Comparison of ENCODE assay signal across 10 cellular contexts in genomic region chr13:23377603-23378002, GRCh38. TPM values are rescaled to one million over a fixed set of nuclear protein-coding genes. Genes with fewer than 3 reads are reported as not detected.
DNase-seq lines count a peak whose midpoint lies in the region; ATAC-seq and TF ChIP-seq lines count a peak whose summit lies in the region.
"Had no signal": no experiment of that assay in that cellular context is flagged by ENCODE, and none has a peak within 500 bp of the region (broad histone marks: within the 10 kb centered on the region; RNA-seq: fewer than 3 reads in every experiment).

No MANE protein-coding gene starts in this region.

- no peak overlapping the region for H3K4me3 Mint-ChIP-seq in endodermal cell

- peaks cover 10% of the 10 kb centered on the region for H4K20me1 ChIP-seq in PC-3 (ENCODE audit: low read length)

- 0 out of 2 replicates have a peak, but pooled peaks cover 4% of the 10 kb centered on the region for H3K9me3 ChIP-seq in ES-I3 (ENCODE audit: control insufficient read depth, insufficient read depth, low read length)
- no peaks in the 10 kb centered on the region for H3K9me3 ChIP-seq in PC-3 (ENCODE audit: low read length)
- no peaks in the 10 kb centered on the region for H3K9me3 ChIP-seq in endodermal cell (ENCODE audit: control insufficient read depth, low read length)
- no peaks in the 10 kb centered on the region for H3K9me3 ChIP-seq in psoas muscle

- peak overlapping the region; percentile 24 for H3K27ac Mint-ChIP-seq in endodermal cell

- H2AFZ ChIP-seq in PC-3 (ENCODE audit: low read length) = peak overlapping the region; percentile 13; the same call in 1 of the 2 replicates

- intact Hi-C loops in PC-3 (cut with micrococcal nuclease) (loop anchor here (5.0 kb wide), 1 partner anchor 50 kb away; no protein-coding TSS in a partner anchor), psoas muscle (cut with DNase I) (loop anchor here (5.0 to 10.0 kb wide), 3 partner anchors 55 to 497 kb away; partner anchors contain the start of gene SACS (in 1 of the 2))

- no peak for TF ChIP-seq CTCF in PC-3 (conservative IDR thresholded peaks at IDR 0.05; ENCODE audit: low read depth, low read length)
- no peak for TF ChIP-seq CTCF in endodermal cell (conservative IDR thresholded peaks at IDR 0.05)
- no peak for TF ChIP-seq CTCF in psoas muscle (IDR thresholded peaks at IDR 0.05)

- WGBS in endodermal cell (ENCODE audit: insufficient coverage in 1 of 2, insufficient read length in 1 of 2), 2 experiments = 88 to 99% methylated on average over 7 of the region's 7 CpGs
- WGBS in psoas muscle, 3 donors = 24 to 47% (median 40%) methylated on average over 7 of the region's 7 CpGs

- POLR2A ChIA-PET in PC-3 (lab: Charles Lee; ENCODE audit: unreplicated experiment) = no interaction called here

- H3F3A ChIP-seq in PC-3 (ENCODE audit: low read length, unreplicated experiment) = no peaks in the 10 kb centered on the region

- no peak for DNase-seq in PC-3
- DNase-seq in endodermal cell = no peak
- DNase-seq in psoas muscle = no peak
- no peak for DNase-seq in NCI-H1105 treated with DMSO at 0.1 percent for 48 hours (lab: John Stamatoyannopoulos, UW)
- no peak for DNase-seq in GM03348 (ENCODE audit: low spot score)
- DNase-seq: activated naive CD8-positive, alpha-beta T cell treated with anti-CD3 and anti-CD28 coated beads, Interleukin-2, amount 10 ng/mL, durations not matched to agents 7 days and 5 days had no signal

- H3K36me3 ChIP-seq in ES-I3 (ENCODE audit: insufficient read depth, low read length) (no peaks in the 10 kb centered on the region), PC-3 (ENCODE audit: low read depth, low read length) (no peaks in the 10 kb centered on the region), endodermal cell (ENCODE audit: control insufficient read depth, insufficient read depth, low read length) (no peaks in the 10 kb centered on the region), psoas muscle (ENCODE audit: insufficient read depth in 1 of 2, low read depth in 1 of 2) (no peaks in the 10 kb centered on the region)

- H3K27me3 ChIP-seq in PC-3 (ENCODE audit: low read length) = no peaks in the 10 kb centered on the region
- no peaks in the 10 kb centered on the region for H3K27me3 ChIP-seq in endodermal cell (ENCODE audit: control insufficient read depth, insufficient read depth, low read length, poor library complexity, severe bottlenecking)
- H3K27me3 ChIP-seq in psoas muscle (ENCODE audit: insufficient read depth in 3 of 3, low read length in 2 of 3) = no peaks in the 10 kb centered on the region

- H3K79me2 ChIP-seq in PC-3 (ENCODE audit: low read length) = peaks cover 25% of the 10 kb centered on the region

- H3K9ac ChIP-seq in ES-I3 (ENCODE audit: low read depth, low read length) (peak overlapping the region; percentile 35; the same call in 1 of the 2 replicates), PC-3 (ENCODE audit: low read length) (peak overlapping the region; percentile 19; the same call in 1 of the 2 replicates), endodermal cell (ENCODE audit: extremely low read depth, low read length, poor library complexity, severe bottlenecking) (no peak overlapping the region)

- H3K4me3 ChIP-seq in PC-3 (ENCODE audit: low read length) (peak overlapping the region; percentile 6; the same call in 1 of the 2 replicates), endodermal cell (ENCODE audit: low read length) (no peak overlapping the region), psoas muscle (peak overlapping the region; percentile 16)

- peaks cover 46% of the 10 kb centered on the region for H3K4me1 ChIP-seq in ES-I3 (ENCODE audit: insufficient read depth, low read length)
- peaks cover 35% of the 10 kb centered on the region for H3K4me1 ChIP-seq in PC-3 (ENCODE audit: insufficient read depth, low read length)
- H3K4me1 ChIP-seq in endodermal cell (ENCODE audit: control insufficient read depth, insufficient read depth, low read length) = no peaks in the 10 kb centered on the region
- peaks cover 36% of the 10 kb centered on the region for H3K4me1 ChIP-seq in psoas muscle

- CTCF ChIA-PET in PC-3 (lab: Charles Lee) = no interaction called here

- H3K9me3 Mint-ChIP-seq in endodermal cell = no peaks in the 10 kb centered on the region
- H3K9me3 Mint-ChIP-seq: activated naive CD8-positive, alpha-beta T cell treated with anti-CD3 and anti-CD28 coated beads, Interleukin-2, amount 10 ng/mL, durations not matched to agents 7 days and 5 days had no signal

- no peak for ATAC-seq in PC-3
- ATAC-seq in psoas muscle = no peak
- no peak for ATAC-seq in GM21528 (IDR thresholded peaks at IDR 0.05; ENCODE audit: low FRiP score, unreplicated experiment)
- no peak for ATAC-seq in GM18909 (IDR thresholded peaks at IDR 0.05; ENCODE audit: poor library complexity, unreplicated experiment)
- ATAC-seq: left lobe of liver had no signal

- H3K4me2 ChIP-seq in PC-3 (ENCODE audit: low read length) = peak overlapping the region; percentile 42

- BruUV-seq in PC-3 (replicated peaks; lab: Mats Ljungman, UMichigan) = no TSS peak

- H3K27me3 Mint-ChIP-seq in endodermal cell (ENCODE audit: insufficient read depth) = peaks cover 2% of the 10 kb centered on the region

- peaks cover under 1% of the 10 kb centered on the region for H3K36me3 Mint-ChIP-seq in endodermal cell (ENCODE audit: low read depth)

- H3K27ac ChIP-seq in PC-3 (ENCODE audit: low read length) (peak overlapping the region; percentile 73), endodermal cell (ENCODE audit: low read depth, low read length) (no peak overlapping the region), psoas muscle (peak overlapping the region; percentile 85)

- H3K9me2 ChIP-seq in PC-3 (replicated peaks; ENCODE audit: low read length) = no peaks in the 10 kb centered on the region

- H3K4me1 Mint-ChIP-seq in endodermal cell = peaks cover 3% of the 10 kb centered on the region

RNA-seq across cellular contexts. Expression of gene SACS, which starts 55.9 kb away (rescaled TPM):
- total RNA-seq in PC-3 (2014; rRNA removed) = 31.6 and 85.2 TPM in 2 replicates
- 10 to 100 TPM; 17.6 to 22.3 TPM for total RNA-seq in endodermal cell
- polyA plus RNA-seq in endodermal cell (2013, experiment 1 of 2) = 30.8 TPM
- 33.2 TPM for polyA plus RNA-seq in endodermal cell (2013, experiment 2 of 2)
- total RNA-seq in psoas muscle = 10 to 100 TPM; 17.3 to 56.1 (median 43.5) TPM
- polyA plus RNA-seq in psoas muscle = 10 to 100 TPM in 2 of 3 donors, 1 to 10 TPM in 1; 6.3 to 13.1 (median 11.2) TPM
